Comparison of ENCODE assay signal across 8 cellular contexts in the genomic region with DNA sequence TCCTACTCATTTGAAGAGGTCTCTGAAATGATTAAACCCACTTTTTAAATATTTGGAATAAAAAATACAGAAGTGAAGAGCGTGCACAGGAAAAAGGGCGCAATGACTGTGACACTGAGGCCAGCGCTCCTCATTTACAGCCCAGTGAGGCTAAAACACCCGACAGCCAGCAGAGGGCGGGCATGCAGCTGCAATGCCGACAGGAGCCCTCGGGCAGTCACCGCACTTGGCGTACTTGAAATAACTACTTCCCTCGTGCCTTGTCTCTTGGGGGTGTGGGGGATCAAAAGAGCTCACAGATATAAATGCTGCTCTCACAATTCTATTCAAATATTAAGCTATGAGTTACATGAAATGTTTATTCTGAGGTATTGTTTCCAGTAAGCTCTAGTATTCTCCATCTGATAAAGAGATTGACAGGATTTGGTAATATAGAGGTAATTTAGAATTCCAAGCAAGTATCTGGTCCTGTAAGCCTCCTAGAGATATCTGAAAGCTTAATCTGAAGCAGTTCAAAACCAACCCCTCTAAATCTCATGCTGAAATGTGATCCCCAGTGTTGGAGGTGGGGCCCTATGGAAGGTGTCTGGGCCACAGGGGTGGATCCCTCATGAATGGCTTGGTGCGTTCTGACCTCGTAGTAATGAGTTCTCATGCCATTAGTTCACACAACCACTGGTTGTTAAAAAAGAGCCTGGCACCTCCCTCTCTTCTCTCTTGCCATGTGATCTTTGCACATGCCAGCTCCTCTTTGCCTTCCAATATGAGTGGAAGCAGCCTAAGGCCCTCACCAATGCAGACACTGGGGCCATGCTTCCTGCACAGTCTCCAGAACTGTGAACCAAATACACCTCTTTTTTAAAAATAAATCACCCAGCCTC.
DNase-seq lines count a peak whose midpoint lies in the region; ATAC-seq and TF ChIP-seq lines count a peak whose summit lies in the region.

No MANE protein-coding gene starts in this region.

- no peak overlapping the region for H4K91ac ChIP-seq in neuronal stem cell (ENCODE audit: low read depth, low read length, poor library complexity)

- H3K23ac ChIP-seq in neuronal stem cell (ENCODE audit: low read depth, low read length, poor library complexity) = no peak overlapping the region

- peak; percentile 65 for ATAC-seq in GM21367 (IDR thresholded peaks at IDR 0.05; ENCODE audit: unreplicated experiment)

- no peak overlapping the region for H3K27ac Mint-ChIP-seq in CD14-positive monocyte
- no peak overlapping the region for H3K27ac Mint-ChIP-seq in activated T-helper 1 cell treated with anti-CD3 and anti-CD28 coated beads, Interleukin-12 subunit alpha, Interleukin-12 subunit beta, Interleukin-2, Interleukin-4 antibody, amounts not matched to agents 30 ng/mL and 10 ng/mL and 1 ng/mL, durations not matched to agents 14 hours and 24 hours and 36 hours

- TF ChIP-seq CTCF in CD14-positive monocyte (IDR thresholded peaks at IDR 0.05) = peak; percentile 86
- peak; percentile 97 for TF ChIP-seq CTCF in fibroblast of the aortic adventitia (IDR thresholded peaks at IDR 0.05; ENCODE audit: insufficient read depth, low read length)
- peak in 5 of 7 experiments; percentile 76 to 91 (median 87) for TF ChIP-seq CTCF in stomach (IDR thresholded peaks at IDR 0.05)

- no peaks in the 10 kb centered on the region for H3K79me1 ChIP-seq in neuronal stem cell (ENCODE audit: low read depth, low read length)

- no peak overlapping the region for H3K9ac ChIP-seq in neuronal stem cell (ENCODE audit: low read depth, low read length, poor library complexity)

- peaks cover 5 to 69% of the 10 kb centered on the region in 2 donors for H3K36me3 ChIP-seq in neuronal stem cell (replicated peaks in 1 of 2; ENCODE audit: control insufficient read depth in 2 of 2, insufficient read depth in 2 of 2, low read length in 2 of 2)
- peaks cover 26 to 82% (median 77%) of the 10 kb centered on the region in 4 donors for H3K36me3 ChIP-seq in stomach

- TF ChIP-seq EP300 in stomach (IDR thresholded peaks at IDR 0.05) = no peak

- H3K4me3 ChIP-seq in fibroblast of the aortic adventitia (ENCODE audit: low read depth, low read length) = no peak overlapping the region
- H3K4me3 ChIP-seq in neuronal stem cell (ENCODE audit: low read length in 2 of 2) = no peak overlapping the region
- no peak overlapping the region for H3K4me3 ChIP-seq in stomach

- no peak for TF ChIP-seq POLR2A in stomach (IDR thresholded peaks at IDR 0.05)

- H3K4me3 Mint-ChIP-seq in CD14-positive monocyte = no peak overlapping the region
- H3K4me3 Mint-ChIP-seq in activated T-helper 1 cell treated with anti-CD3 and anti-CD28 coated beads, Interleukin-12 subunit alpha, Interleukin-12 subunit beta, Interleukin-2, Interleukin-4 antibody, amounts not matched to agents 30 ng/mL and 10 ng/mL and 1 ng/mL, durations not matched to agents 14 hours and 24 hours and 36 hours = no peak overlapping the region

- no peaks in the 10 kb centered on the region for H3K9me3 Mint-ChIP-seq in CD14-positive monocyte
- no peaks in the 10 kb centered on the region for H3K9me3 Mint-ChIP-seq in activated T-helper 1 cell treated with anti-CD3 and anti-CD28 coated beads, Interleukin-12 subunit alpha, Interleukin-12 subunit beta, Interleukin-2, Interleukin-4 antibody, amounts not matched to agents 30 ng/mL and 10 ng/mL and 1 ng/mL, durations not matched to agents 14 hours and 24 hours and 36 hours

- intact Hi-C loops in CD14-positive monocyte (cut with micrococcal nuclease) (loop anchor here (2.0 to 5.0 kb wide), 3 partner anchors 465 to 578 kb away; no protein-coding TSS in a partner anchor), stomach (cut with DNase I; ENCODE audit: low total_unique reads) (loop anchor here (5.0 kb wide), 1 partner anchor 580 kb away; no protein-coding TSS in a partner anchor)
- intact Hi-C loops in activated T-helper 1 cell treated with anti-CD3 and anti-CD28 coated beads, Interleukin-12 subunit alpha, Interleukin-12 subunit beta, Interleukin-2, Interleukin-4 antibody, amounts not matched to agents 30 ng/mL and 10 ng/mL and 1 ng/mL, durations not matched to agents 14 hours and 24 hours and 36 hours (cut with micrococcal nuclease) = loop anchor here (1.0 to 10.0 kb wide), 7 partner anchors 188 to 578 kb away; partner anchors contain the start of genes TMEM131 and VWA3B

- no peaks in the 10 kb centered on the region for H3K27me3 Mint-ChIP-seq in CD14-positive monocyte (ENCODE audit: low read depth in 3 of 3)
- H3K27me3 Mint-ChIP-seq in activated T-helper 1 cell treated with anti-CD3 and anti-CD28 coated beads, Interleukin-12 subunit alpha, Interleukin-12 subunit beta, Interleukin-2, Interleukin-4 antibody, amounts not matched to agents 30 ng/mL and 10 ng/mL and 1 ng/mL, durations not matched to agents 14 hours and 24 hours and 36 hours (ENCODE audit: insufficient read depth) = no peaks in the 10 kb centered on the region

- no peak overlapping the region for H2BK5ac ChIP-seq in neuronal stem cell (ENCODE audit: low read length)

- H3K27ac ChIP-seq in neuronal stem cell (replicated peaks; ENCODE audit: low read length) (no peak overlapping the region), stomach (no peak overlapping the region)

- no peak overlapping the region for H2AK5ac ChIP-seq in neuronal stem cell (ENCODE audit: low read depth, low read length)

- H3K18ac ChIP-seq in neuronal stem cell (ENCODE audit: low read length) = no peak overlapping the region

- H4K8ac ChIP-seq in neuronal stem cell (ENCODE audit: low read depth, low read length) = no peak overlapping the region

- no peaks in the 10 kb centered on the region for H3K4me1 Mint-ChIP-seq in CD14-positive monocyte
- no peaks in the 10 kb centered on the region for H3K4me1 Mint-ChIP-seq in activated T-helper 1 cell treated with anti-CD3 and anti-CD28 coated beads, Interleukin-12 subunit alpha, Interleukin-12 subunit beta, Interleukin-2, Interleukin-4 antibody, amounts not matched to agents 30 ng/mL and 10 ng/mL and 1 ng/mL, durations not matched to agents 14 hours and 24 hours and 36 hours (ENCODE audit: low read depth)

- H3K4me1 ChIP-seq in neuronal stem cell (ENCODE audit: control insufficient read depth in 2 of 2, insufficient read depth in 1 of 2, low read depth in 1 of 2, low read length in 2 of 2) = peaks cover 0 to 3% of the 10 kb centered on the region in 2 donors
- peaks cover 0 to 7% (median 0%) of the 10 kb centered on the region in 4 donors for H3K4me1 ChIP-seq in stomach

- no CpG with 5 or more reads among the region's 12 CpGs for WGBS in neuronal stem cell (ENCODE audit: extremely low coverage in 2 of 2, insufficient read length in 2 of 2, insufficient replicate concordance in 1 of 2), 2 donors
- WGBS in stomach, 5 donors = 16 to 25% (median 21%) methylated on average over 12 of the region's 12 CpGs

- no peak overlapping the region for H3K4me2 ChIP-seq in neuronal stem cell (ENCODE audit: insufficient read depth, low read length, poor library complexity, severe bottlenecking)

- H2BK15ac ChIP-seq in neuronal stem cell (ENCODE audit: low read length) = no peak overlapping the region

- DNase-seq in CD14-positive monocyte (ENCODE audit: low spot score) = peak; percentile 67
- peak; percentile 50 for DNase-seq in LoVo (ENCODE audit: low spot score)
- peak; percentile 53 for DNase-seq in RKO (ENCODE audit: low spot score)
- DNase-seq in activated T-helper 1 cell treated with anti-CD3 and anti-CD28 coated beads, Interleukin-12 subunit alpha, Interleukin-12 subunit beta, Interleukin-2, Interleukin-4 antibody, amounts not matched to agents 30 ng/mL and 10 ng/mL and 1 ng/mL, durations not matched to agents 14 hours and 24 hours and 36 hours (ENCODE audit: low spot score) = peak; percentile 57
- DNase-seq in fibroblast of the aortic adventitia (ENCODE audit: low read depth) = peak; percentile 78
- DNase-seq in neuronal stem cell (ENCODE audit: low spot score) = peak; percentile 55
- peak; percentile 86 for DNase-seq in stomach

- H2BK120ac ChIP-seq in neuronal stem cell (ENCODE audit: low read depth, low read length) = no peak overlapping the region

- no peaks in the 10 kb centered on the region for H3K27me3 ChIP-seq in neuronal stem cell (ENCODE audit: control insufficient read depth in 3 of 3, insufficient read depth in 3 of 3, low read depth in 1 of 3, low read length in 3 of 3)
- H3K27me3 ChIP-seq in stomach = no peaks in the 10 kb centered on the region

- no peak overlapping the region for H2BK12ac ChIP-seq in neuronal stem cell (ENCODE audit: low read length)

- peaks cover 46 to 57% of the 10 kb centered on the region in 2 donors for H3K36me3 Mint-ChIP-seq in CD14-positive monocyte
- peaks cover 22% of the 10 kb centered on the region for H3K36me3 Mint-ChIP-seq in activated T-helper 1 cell treated with anti-CD3 and anti-CD28 coated beads, Interleukin-12 subunit alpha, Interleukin-12 subunit beta, Interleukin-2, Interleukin-4 antibody, amounts not matched to agents 30 ng/mL and 10 ng/mL and 1 ng/mL, durations not matched to agents 14 hours and 24 hours and 36 hours (ENCODE audit: low read depth)

- no peak overlapping the region for H3K4ac ChIP-seq in neuronal stem cell (ENCODE audit: low read length)

- H3K14ac ChIP-seq in neuronal stem cell (ENCODE audit: low read length) = no peak overlapping the region

- no peak overlapping the region for H2AFZ ChIP-seq in neuronal stem cell (ENCODE audit: low read length)

- H3K9me3 ChIP-seq in neuronal stem cell (replicated peaks in 1 of 2; ENCODE audit: control insufficient read depth in 2 of 2, insufficient read depth in 1 of 2, low read depth in 1 of 2, low read length in 2 of 2) = no peaks in the 10 kb centered on the region
- no peaks in the 10 kb centered on the region for H3K9me3 ChIP-seq in stomach
